Comparison of ENCODE assay signal across 1 cellular context in the genomic region with DNA sequence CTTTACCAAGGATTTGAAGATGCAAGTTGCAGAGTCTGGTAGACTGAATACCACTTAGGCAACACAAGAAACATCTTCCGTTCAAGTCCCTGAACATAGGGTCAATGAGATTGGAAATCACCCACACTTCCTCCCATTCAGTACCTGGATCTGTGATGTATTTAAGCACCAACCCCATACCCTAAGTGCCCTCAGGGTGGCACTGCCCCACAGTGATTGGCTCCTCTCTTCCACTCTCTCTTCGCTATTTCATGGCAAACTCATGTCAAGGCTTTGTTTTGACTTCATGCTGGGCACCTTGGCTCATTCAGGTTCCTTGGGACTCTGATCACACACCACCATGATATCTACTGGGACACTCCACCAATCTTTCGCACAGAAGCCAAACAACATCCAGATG.
TF ChIP-seq lines count a peak whose summit lies in the region.

No MANE protein-coding gene starts in this region.

TF ChIP-seq in H1, 55 proteins besides CTCF, POLR2A, EP300 and RAD21:
- TF ChIP-seq SP1 (IDR thresholded peaks at IDR 0.05; ENCODE audit: low read depth, low read length) (no peak), ASH2L (IDR thresholded peaks at IDR 0.05; ENCODE audit: low read length) (no peak), SP4 (IDR thresholded peaks at IDR 0.05; ENCODE audit: low read length) (no peak), JUND (IDR thresholded peaks at IDR 0.05; ENCODE audit: low read length) (no peak), CBX8 (IDR thresholded peaks at IDR 0.05; ENCODE audit: borderline replicate concordance, low read depth, low read length) (no peak), SIRT6 (IDR thresholded peaks at IDR 0.05; ENCODE audit: low read length) (no peak), CBX5 (IDR thresholded peaks at IDR 0.05; ENCODE audit: low read depth, low read length) (no peak), YY1 (IDR thresholded peaks at IDR 0.05; ENCODE audit: low read depth, low read length) (no peak), EZH2 (IDR thresholded peaks at IDR 0.05; ENCODE audit: low read depth, low read length, severe bottlenecking) (no peak), SRF (IDR thresholded peaks at IDR 0.05; ENCODE audit: low read depth, low read length) (no peak), POU5F1 (IDR thresholded peaks at IDR 0.05; ENCODE audit: low read depth, low read length) (no peak), RXRA (IDR thresholded peaks at IDR 0.05; ENCODE audit: insufficient read depth, low read depth, low read length) (no peak), FOSL1 (IDR thresholded peaks at IDR 0.05; ENCODE audit: insufficient read depth, low read depth, low read length) (no peak), GTF2F1 (IDR thresholded peaks at IDR 0.05; ENCODE audit: borderline replicate concordance, low read depth, low read length) (no peak), MAFK (IDR thresholded peaks at IDR 0.05; ENCODE audit: low read depth, low read length) (no peak), TEAD4 (IDR thresholded peaks at IDR 0.05; ENCODE audit: low read depth, low read length) (no peak), POLR2AphosphoS5 (IDR thresholded peaks at IDR 0.05; ENCODE audit: low read depth, low read length) (no peak), CEBPB (IDR thresholded peaks at IDR 0.05; ENCODE audit: low read depth, low read length) (no peak)
- TF ChIP-seq, protein P1, sequence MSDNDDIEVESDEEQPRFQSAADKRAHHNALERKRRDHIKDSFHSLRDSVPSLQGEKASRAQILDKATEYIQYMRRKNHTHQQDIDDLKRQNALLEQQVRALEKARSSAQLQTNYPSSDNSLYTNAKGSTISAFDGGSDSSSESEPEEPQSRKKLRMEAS (IDR thresholded peaks at IDR 0.05), result no peak
- TF ChIP-seq, protein P2, sequence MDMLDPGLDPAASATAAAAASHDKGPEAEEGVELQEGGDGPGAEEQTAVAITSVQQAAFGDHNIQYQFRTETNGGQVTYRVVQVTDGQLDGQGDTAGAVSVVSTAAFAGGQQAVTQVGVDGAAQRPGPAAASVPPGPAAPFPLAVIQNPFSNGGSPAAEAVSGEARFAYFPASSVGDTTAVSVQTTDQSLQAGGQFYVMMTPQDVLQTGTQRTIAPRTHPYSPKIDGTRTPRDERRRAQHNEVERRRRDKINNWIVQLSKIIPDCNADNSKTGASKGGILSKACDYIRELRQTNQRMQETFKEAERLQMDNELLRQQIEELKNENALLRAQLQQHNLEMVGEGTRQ (IDR thresholded peaks at IDR 0.05; ENCODE audit: low read length), result no peak
